8 cellular contexts compared by ENCODE assay signal in genomic region chr9:4680178-4680535, GRCh38. TPM values are rescaled to one million over a fixed set of nuclear protein-coding genes. Genes with fewer than 3 reads are reported as not detected.
DNase-seq lines count a peak whose midpoint lies in the region; ATAC-seq and TF ChIP-seq lines count a peak whose summit lies in the region.

No MANE protein-coding gene starts in this region.

- peak overlapping the region; percentile 73; the same call in 1 of the 2 replicates for H2AFZ ChIP-seq in GM23338

- H3K27me3 Mint-ChIP-seq in GM23338 (ENCODE audit: insufficient read depth, low read depth, poor library complexity) = peaks cover 3% of the 10 kb centered on the region
- peaks cover 0 to 2% of the 10 kb centered on the region in 2 donors for H3K27me3 Mint-ChIP-seq in natural killer cell (ENCODE audit: low read depth in 2 of 2)

- H3K27ac Mint-ChIP-seq in GM23338 = no peak overlapping the region
- no peak overlapping the region for H3K27ac Mint-ChIP-seq in natural killer cell

- peak overlapping the region; percentile 97 for H3K9ac ChIP-seq in SK-N-MC (ENCODE audit: insufficient read length)

- peak overlapping the region; percentile 87 for H3K27ac ChIP-seq in GM23338 (ENCODE audit: low read depth)
- H3K27ac ChIP-seq in SK-N-MC = peak overlapping the region; percentile 99; the same call in 1 of the 2 replicates
- H3K27ac ChIP-seq in iPS DF 6.9 (ENCODE audit: low read length) = no peak overlapping the region
- H3K27ac ChIP-seq in substantia nigra (ENCODE audit: low read depth, low read length, poor library complexity, severe bottlenecking) = peak overlapping the region; percentile 95

- H3K36me3 ChIP-seq in GM23338 (ENCODE audit: insufficient read depth) (no peaks in the 10 kb centered on the region; the same call in 1 of the 2 replicates), SK-N-MC (ENCODE audit: insufficient read depth, low read length) (peaks cover 20% of the 10 kb centered on the region), iPS DF 6.9 (ENCODE audit: control insufficient read depth, insufficient read depth, low read length) (peaks cover 2% of the 10 kb centered on the region; the same call in 1 of the 2 replicates)

- intact Hi-C loops in natural killer cell (cut with micrococcal nuclease) = no loop called here

- H3K4me1 Mint-ChIP-seq in GM23338 (no peaks in the 10 kb centered on the region; the same call in 2 of the 3 replicates), natural killer cell (peaks cover 15 to 17% of the 10 kb centered on the region in 2 donors)

- H3K4me3 ChIP-seq in GM23338 (peak overlapping the region; percentile 94), SK-N-MC (peak overlapping the region; percentile 89), iPS DF 6.9 (ENCODE audit: low read length) (peak overlapping the region; percentile 66)

- ATAC-seq in GM23338 (no peak), HG02885 (IDR thresholded peaks at IDR 0.05; ENCODE audit: poor library complexity, unreplicated experiment) (no peak), GM21786 (IDR thresholded peaks at IDR 0.05; ENCODE audit: unreplicated experiment) (no peak), GM19324 (IDR thresholded peaks at IDR 0.05; ENCODE audit: low FRiP score, unreplicated experiment) (no peak), natural killer cell (no peak)

- no CpG with 5 or more reads among the region's 10 CpGs for WGBS in iPS DF 6.9 (ENCODE audit: insufficient coverage, insufficient read length)

- TF ChIP-seq CTCF in GM23338 (conservative IDR thresholded peaks at IDR 0.05; ENCODE audit: low read depth in 2 of 2) = no peak
- TF ChIP-seq CTCF in natural killer cell (IDR thresholded peaks at IDR 0.05) = no peak

- no peaks in the 10 kb centered on the region for H3K9me3 ChIP-seq in SK-N-MC (ENCODE audit: low read depth, low read length)
- no peaks in the 10 kb centered on the region for H3K9me3 ChIP-seq in iPS DF 6.9 (ENCODE audit: control insufficient read depth, insufficient read depth, low read length)

- DNase-seq in GM23338 (ENCODE audit: low spot score) (no peak), SK-N-MC (ENCODE audit: low read depth, low spot score) (no peak), iPS DF 6.9 (ENCODE audit: low read depth, low spot score) (no peak), substantia nigra (lab: John Stamatoyannopoulos, UW) (peak in 2 of 49 donors; percentile 22 to 42), natural killer cell (no peak)

- no peaks in the 10 kb centered on the region for H3K9me2 ChIP-seq in GM23338 (ENCODE audit: insufficient read depth)

- H3K79me2 ChIP-seq in GM23338 (replicated peaks; ENCODE audit: insufficient read depth) = peaks cover 45% of the 10 kb centered on the region

- H3F3A ChIP-seq in GM23338 (replicated peaks; ENCODE audit: low read depth) = peaks cover 7% of the 10 kb centered on the region

- H3K4me1 ChIP-seq in GM23338 (ENCODE audit: insufficient read depth) (peaks cover 24% of the 10 kb centered on the region), iPS DF 6.9 (ENCODE audit: control insufficient read depth, insufficient read depth, low read length) (peaks cover 1% of the 10 kb centered on the region; the same call in 1 of the 2 replicates)

- no peak overlapping the region for H3K4me3 Mint-ChIP-seq in GM23338
- H3K4me3 Mint-ChIP-seq in natural killer cell = no peak overlapping the region

- H3K9me3 Mint-ChIP-seq in GM23338 = no peaks in the 10 kb centered on the region
- no peaks in the 10 kb centered on the region for H3K9me3 Mint-ChIP-seq in natural killer cell

- H3K36me3 Mint-ChIP-seq in GM23338 (ENCODE audit: low read depth) (peaks cover 6% of the 10 kb centered on the region; the same call in 2 of the 3 replicates), natural killer cell (no peaks in the 10 kb centered on the region)

- no peaks in the 10 kb centered on the region for H3K27me3 ChIP-seq in GM23338 (ENCODE audit: insufficient read depth)
- no peaks in the 10 kb centered on the region for H3K27me3 ChIP-seq in iPS DF 6.9 (ENCODE audit: control insufficient read depth, insufficient read depth, low read length)

- H4K20me1 ChIP-seq in GM23338 (replicated peaks; ENCODE audit: insufficient read depth) = no peaks in the 10 kb centered on the region

- H3K4me2 ChIP-seq in GM23338 = peak overlapping the region; percentile 93

TF ChIP-seq in GM23338, 12 proteins besides CTCF, POLR2A, EP300 and RAD21:
- TF ChIP-seq JUNB (IDR thresholded peaks at IDR 0.05; ENCODE audit: unreplicated experiment) (no peak), STAT1 (IDR thresholded peaks at IDR 0.05; ENCODE audit: unreplicated experiment) (no peak)

RNA-seq across cellular contexts. Expression of gene CDC37L1, which starts 0.8 kb away (rescaled TPM):
- 26.9 and 28.9 TPM in 2 replicates for total RNA-seq in GM23338 (2014; rRNA removed; shearing (Covaris generic))
- 24.0 and 29.6 TPM in 2 replicates for polyA plus RNA-seq in GM23338 (2016; fragmentation: Nextera tagmentation; extraction: Ambion mirVana)
- total RNA-seq in natural killer cell = 10 to 100 TPM; 11.6 to 20.1 (median 13.0) TPM

RNA-seq across cellular contexts. Expression of gene SPATA6L, which starts 13.9 kb away (rescaled TPM):
- 0.39 and 1.7 TPM in 2 replicates for total RNA-seq in GM23338 (2014; rRNA removed; shearing (Covaris generic))
- polyA plus RNA-seq in GM23338 (2016; fragmentation: Nextera tagmentation; extraction: Ambion mirVana) = 1.9 and 2.2 TPM in 2 replicates
- total RNA-seq in natural killer cell = 1 to 10 TPM; 2.0 to 4.7 (median 4.3) TPM

RNA-seq across cellular contexts. Expression of gene PLPP6, which starts 18.1 kb away (rescaled TPM):
- total RNA-seq in GM23338 (2014; rRNA removed; shearing (Covaris generic)) = 13.2 and 15.2 TPM in 2 replicates
- 5.8 and 6.3 TPM in 2 replicates for polyA plus RNA-seq in GM23338 (2016; fragmentation: Nextera tagmentation; extraction: Ambion mirVana)
- total RNA-seq in natural killer cell = 1 to 10 TPM; 3.7 to 5.6 (median 3.8) TPM
